15 cellular contexts compared by ENCODE assay signal in the genomic region with DNA sequence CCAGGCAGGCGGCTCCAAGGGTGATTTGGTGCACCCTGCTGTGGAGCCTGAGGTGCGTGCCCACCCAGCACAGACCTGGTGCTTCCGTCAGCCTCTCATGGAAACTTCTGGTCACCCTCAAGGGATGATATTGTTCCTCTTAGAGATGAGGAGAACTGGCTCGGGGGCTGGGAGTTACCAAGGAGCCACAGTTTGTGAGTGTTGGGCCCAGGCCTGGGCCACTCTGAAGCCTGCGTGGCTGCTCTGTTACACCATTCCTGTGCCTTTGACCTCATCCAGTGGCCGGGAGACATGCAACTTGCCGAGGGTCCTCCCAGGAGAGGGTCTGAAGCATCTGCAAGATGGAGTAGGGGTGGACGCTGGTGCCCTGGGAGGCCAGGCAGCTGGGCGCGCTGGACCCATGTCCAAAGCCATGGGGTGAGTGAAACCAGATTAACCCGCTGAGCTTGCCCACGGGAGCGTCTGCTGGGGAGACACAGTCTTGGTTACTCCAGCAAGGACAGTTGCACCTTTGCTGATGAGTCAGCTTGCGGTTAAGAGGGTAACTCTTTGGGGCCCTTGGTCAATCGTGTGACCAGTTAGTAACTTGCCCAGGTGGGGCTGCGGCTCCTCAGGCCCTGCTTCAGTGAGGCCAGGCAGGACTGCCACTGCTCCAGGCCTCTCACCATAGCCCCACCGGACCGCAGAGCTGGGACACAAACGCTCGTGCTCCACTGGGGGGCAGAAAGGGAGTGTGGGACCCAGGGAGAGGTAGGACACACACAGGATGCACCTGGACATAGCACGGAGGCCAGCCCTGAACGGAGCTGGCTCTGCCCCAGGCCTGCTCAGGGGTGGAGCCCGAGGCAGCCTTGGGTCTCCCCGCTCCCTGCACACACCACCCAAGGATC. TPM values are rescaled to one million over a fixed set of nuclear protein-coding genes. Genes with fewer than 3 reads are reported as not detected.
DNase-seq lines count a peak whose midpoint lies in the region; ATAC-seq and TF ChIP-seq lines count a peak whose summit lies in the region.
"Had no signal": no experiment of that assay in that cellular context is flagged by ENCODE, and none has a peak within 500 bp of the region (broad histone marks: within the 10 kb centered on the region; RNA-seq: fewer than 3 reads in every experiment).

No MANE protein-coding gene starts in this region.

- H3K4me1 Mint-ChIP-seq in WTC11, result no peaks in the 10 kb centered on the region

- no peak overlapping the region for H4K8ac ChIP-seq in mesendoderm (ENCODE audit: low read depth, low read length)

- no peak overlapping the region for H2BK5ac ChIP-seq in mesendoderm (ENCODE audit: low read length)

- no peak overlapping the region for H3K56ac ChIP-seq in mesendoderm (ENCODE audit: low read length)

- no peaks in the 10 kb centered on the region for H3K79me2 ChIP-seq in mesendoderm (ENCODE audit: control insufficient read depth, insufficient read depth, low read length)

- CTCF ChIA-PET in WTC11 (lab: Charles Lee), result interaction anchor here (1.2 kb wide), 1 partner anchor 13 kb away, joined by 6 read pairs; a partner anchor contains a TSS

- WGBS in mesendoderm (ENCODE audit: extremely low coverage, insufficient coverage, low lambda C conversion rate), result no CpG with 5 or more reads among the region's 24 CpGs

- H3K36me3 ChIP-seq in H7 (replicated peaks; ENCODE audit: control insufficient read depth, insufficient read depth, low read length) (peaks cover 16% of the 10 kb centered on the region), mesendoderm (ENCODE audit: control insufficient read depth, insufficient read depth, low read length) (peaks cover 4% of the 10 kb centered on the region)

- H3K4ac ChIP-seq in mesendoderm (ENCODE audit: low read depth, low read length), result no peak overlapping the region

- H3K27ac Mint-ChIP-seq in WTC11, result peak overlapping the region; percentile 63; the same call in 1 of the 2 replicates
- H3K27ac Mint-ChIP-seq: T-cell had no signal

- no peaks in the 10 kb centered on the region for H3K27me3 Mint-ChIP-seq in WTC11 (ENCODE audit: low read depth)
- H3K27me3 Mint-ChIP-seq: central memory CD8-positive, alpha-beta T cell; T-cell had no signal

- H3K4me1 ChIP-seq in mesendoderm (ENCODE audit: control insufficient read depth, low read depth, low read length), result no peaks in the 10 kb centered on the region
- H3K4me1 ChIP-seq: adrenal gland had no signal

- H3K27ac ChIP-seq in mesendoderm (ENCODE audit: low read depth, low read length), result no peak overlapping the region
- H3K27ac ChIP-seq: adrenal gland, HL-60 had no signal

- no peak overlapping the region for H2BK120ac ChIP-seq in mesendoderm (ENCODE audit: low read depth, low read length)

- H3K4me3 ChIP-seq in H7 (ENCODE audit: insufficient read depth, low read depth, low read length), result no peak overlapping the region
- H3K4me3 ChIP-seq in mesendoderm (ENCODE audit: low read length), result no peak overlapping the region
- H3K4me3 ChIP-seq: adrenal gland, lung had no signal

- no peak overlapping the region for H2AK5ac ChIP-seq in mesendoderm (ENCODE audit: low read length)

- POLR2A ChIA-PET in WTC11 (lab: Charles Lee), result no interaction called here

- H3K4me2 ChIP-seq in mesendoderm (ENCODE audit: low read length), result no peak overlapping the region

- H3K27me3 ChIP-seq in H7 (ENCODE audit: control insufficient read depth, insufficient read depth, low read length) (no peaks in the 10 kb centered on the region), mesendoderm (ENCODE audit: insufficient read depth, low read length, poor library complexity) (no peaks in the 10 kb centered on the region)
- H3K27me3 ChIP-seq: adrenal gland had no signal

- no peak for TF ChIP-seq CTCF in WTC11 (IDR thresholded peaks at IDR 0.05)

- H3K9me3 Mint-ChIP-seq in WTC11, result no peaks in the 10 kb centered on the region
- H3K9me3 Mint-ChIP-seq: central memory CD8-positive, alpha-beta T cell; nephron; T-cell had no signal

- H3K18ac ChIP-seq in mesendoderm (ENCODE audit: low read length), result no peak overlapping the region

- DNase-seq in H7 (peak; percentile 72), WTC11 (ENCODE audit: low spot score) (no peak), mesendoderm (peak; percentile 27), AML-193 (lab: John Stamatoyannopoulos, UW) (no peak), epidermal melanocyte (ENCODE audit: insufficient read length, low spot score) (no peak), cerebellar nuclear complex (lab: John Stamatoyannopoulos, UW) (no peak)
- DNase-seq: activated CD8-positive, alpha-beta memory T cell treated with anti-CD3 and anti-CD28 coated beads for 24 hours; adrenal gland; foreskin melanocyte; KG1; T-cell had no signal

- no peak overlapping the region for H4K5ac ChIP-seq in mesendoderm (ENCODE audit: low read length)

- no peak overlapping the region for H3K4me3 Mint-ChIP-seq in WTC11
- H3K4me3 Mint-ChIP-seq: central memory CD8-positive, alpha-beta T cell; T-cell had no signal

- H3K36me3 Mint-ChIP-seq in WTC11, result peaks cover 16% of the 10 kb centered on the region

- H3K23ac ChIP-seq in mesendoderm (ENCODE audit: low read length), result no peak overlapping the region

- no peaks in the 10 kb centered on the region for H3K79me1 ChIP-seq in mesendoderm (ENCODE audit: low read length)

- peak; percentile 24 for ATAC-seq in WTC11
- ATAC-seq: T-cell had no signal

- no peak overlapping the region for H3K9ac ChIP-seq in mesendoderm (ENCODE audit: low read length)

- H2BK15ac ChIP-seq in mesendoderm (replicated peaks; ENCODE audit: low read depth), result no peak overlapping the region

TF ChIP-seq in WTC11, 78 proteins besides CTCF, POLR2A, EP300 and RAD21 (continues in another document):
- TF ChIP-seq ZBTB21 (CRISPR knock-in tag; IDR thresholded peaks at IDR 0.05; ENCODE audit: borderline replicate concordance) (no peak), ZNF263 (CRISPR knock-in tag; IDR thresholded peaks at IDR 0.05; ENCODE audit: low read depth) (no peak), ZNF423 (CRISPR knock-in tag; IDR thresholded peaks at IDR 0.05) (no peak), GTF2I (CRISPR knock-in tag; conservative IDR thresholded peaks at IDR 0.05) (no peak), OVOL2 (CRISPR knock-in tag; IDR thresholded peaks at IDR 0.05; ENCODE audit: borderline replicate concordance) (no peak), NR2C2 (CRISPR knock-in tag; IDR thresholded peaks at IDR 0.05) (no peak)
- TF ChIP-seq, protein P1, sequence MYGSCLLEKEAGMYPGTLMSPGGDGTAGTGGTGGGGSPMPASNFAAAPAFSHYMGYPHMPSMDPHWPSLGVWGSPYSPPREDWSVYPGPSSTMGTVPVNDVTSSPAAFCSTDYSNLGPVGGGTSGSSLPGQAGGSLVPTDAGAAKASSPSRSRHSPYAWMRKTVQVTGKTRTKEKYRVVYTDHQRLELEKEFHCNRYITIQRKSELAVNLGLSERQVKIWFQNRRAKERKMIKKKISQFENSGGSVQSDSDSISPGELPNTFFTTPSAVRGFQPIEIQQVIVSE (CRISPR knock-in tag; IDR thresholded peaks at IDR 0.05; ENCODE audit: borderline replicate concordance), result no peak
- TF ChIP-seq, protein P2, sequence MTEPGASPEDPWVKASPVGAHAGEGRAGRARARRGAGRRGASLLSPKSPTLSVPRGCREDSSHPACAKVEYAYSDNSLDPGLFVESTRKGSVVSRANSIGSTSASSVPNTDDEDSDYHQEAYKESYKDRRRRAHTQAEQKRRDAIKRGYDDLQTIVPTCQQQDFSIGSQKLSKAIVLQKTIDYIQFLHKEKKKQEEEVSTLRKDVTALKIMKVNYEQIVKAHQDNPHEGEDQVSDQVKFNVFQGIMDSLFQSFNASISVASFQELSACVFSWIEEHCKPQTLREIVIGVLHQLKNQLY (CRISPR knock-in tag; IDR thresholded peaks at IDR 0.05), result no peak
- TF ChIP-seq, protein P3, sequence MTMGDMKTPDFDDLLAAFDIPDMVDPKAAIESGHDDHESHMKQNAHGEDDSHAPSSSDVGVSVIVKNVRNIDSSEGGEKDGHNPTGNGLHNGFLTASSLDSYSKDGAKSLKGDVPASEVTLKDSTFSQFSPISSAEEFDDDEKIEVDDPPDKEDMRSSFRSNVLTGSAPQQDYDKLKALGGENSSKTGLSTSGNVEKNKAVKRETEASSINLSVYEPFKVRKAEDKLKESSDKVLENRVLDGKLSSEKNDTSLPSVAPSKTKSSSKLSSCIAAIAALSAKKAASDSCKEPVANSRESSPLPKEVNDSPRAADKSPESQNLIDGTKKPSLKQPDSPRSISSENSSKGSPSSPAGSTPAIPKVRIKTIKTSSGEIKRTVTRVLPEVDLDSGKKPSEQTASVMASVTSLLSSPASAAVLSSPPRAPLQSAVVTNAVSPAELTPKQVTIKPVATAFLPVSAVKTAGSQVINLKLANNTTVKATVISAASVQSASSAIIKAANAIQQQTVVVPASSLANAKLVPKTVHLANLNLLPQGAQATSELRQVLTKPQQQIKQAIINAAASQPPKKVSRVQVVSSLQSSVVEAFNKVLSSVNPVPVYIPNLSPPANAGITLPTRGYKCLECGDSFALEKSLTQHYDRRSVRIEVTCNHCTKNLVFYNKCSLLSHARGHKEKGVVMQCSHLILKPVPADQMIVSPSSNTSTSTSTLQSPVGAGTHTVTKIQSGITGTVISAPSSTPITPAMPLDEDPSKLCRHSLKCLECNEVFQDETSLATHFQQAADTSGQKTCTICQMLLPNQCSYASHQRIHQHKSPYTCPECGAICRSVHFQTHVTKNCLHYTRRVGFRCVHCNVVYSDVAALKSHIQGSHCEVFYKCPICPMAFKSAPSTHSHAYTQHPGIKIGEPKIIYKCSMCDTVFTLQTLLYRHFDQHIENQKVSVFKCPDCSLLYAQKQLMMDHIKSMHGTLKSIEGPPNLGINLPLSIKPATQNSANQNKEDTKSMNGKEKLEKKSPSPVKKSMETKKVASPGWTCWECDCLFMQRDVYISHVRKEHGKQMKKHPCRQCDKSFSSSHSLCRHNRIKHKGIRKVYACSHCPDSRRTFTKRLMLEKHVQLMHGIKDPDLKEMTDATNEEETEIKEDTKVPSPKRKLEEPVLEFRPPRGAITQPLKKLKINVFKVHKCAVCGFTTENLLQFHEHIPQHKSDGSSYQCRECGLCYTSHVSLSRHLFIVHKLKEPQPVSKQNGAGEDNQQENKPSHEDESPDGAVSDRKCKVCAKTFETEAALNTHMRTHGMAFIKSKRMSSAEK (CRISPR knock-in tag; IDR thresholded peaks at IDR 0.05; ENCODE audit: borderline replicate concordance), result no peak

RNA-seq across cellular contexts. Expression of a gene that starts 7.5 kb away (rescaled TPM):
- total RNA-seq in H7 (2014; rRNA removed; shearing (Covaris generic)), result not detected in 2 replicates
- not detected in 3 replicates for total RNA-seq in WTC11 (2021)
- polyA plus RNA-seq in mesendoderm (2013, experiment 1 of 2), result not detected
- not detected for polyA plus RNA-seq in mesendoderm (2013, experiment 2 of 2)
- total RNA-seq: adrenal gland, lung, T-cell had no signal
- polyA plus RNA-seq: adrenal gland, lung had no signal

RNA-seq across cellular contexts. Expression of a gene that starts 13.0 kb away (rescaled TPM):
- 8.5 and 11.9 TPM in 2 replicates for total RNA-seq in H7 (2014; rRNA removed; shearing (Covaris generic))
- total RNA-seq in WTC11 (2021), result 11.1 to 13.7 TPM (median 12.6 TPM) in 3 replicates
- 5.8 TPM for polyA plus RNA-seq in mesendoderm (2013, experiment 1 of 2)
- 5.9 TPM for polyA plus RNA-seq in mesendoderm (2013, experiment 2 of 2)

RNA-seq across cellular contexts. Expression of a gene that starts 44.3 kb away (rescaled TPM):
- total RNA-seq in H7 (2014; rRNA removed; shearing (Covaris generic)), result 11.0 and 12.6 TPM in 2 replicates
- 44.8 to 50.3 TPM (median 46.4 TPM) in 3 replicates for total RNA-seq in WTC11 (2021)
- 68.1 TPM for polyA plus RNA-seq in mesendoderm (2013, experiment 1 of 2)
- 67.0 TPM for polyA plus RNA-seq in mesendoderm (2013, experiment 2 of 2)

RNA-seq across cellular contexts. Expression of a gene that starts 44.5 kb away (rescaled TPM):
- total RNA-seq in H7 (2014; rRNA removed; shearing (Covaris generic)), result 1.5 and 1.9 TPM in 2 replicates
- total RNA-seq in WTC11 (2021), result 1.3 to 2.2 TPM (median 1.4 TPM) in 3 replicates
- polyA plus RNA-seq in mesendoderm (2013, experiment 1 of 2), result 1.5 TPM
- 1.3 TPM for polyA plus RNA-seq in mesendoderm (2013, experiment 2 of 2)

Comparison
In these comparisons a context has a peak if more than half of its experiments do, and no peak if none do; other contexts are left out.
1. DNase-seq: peak in H7 (single experiment) and mesendoderm (single experiment); none in WTC11 (single experiment), AML-193 (0 of 2), epidermal melanocyte (single experiment) and cerebellar nuclear complex (0 of 2).